In the genomic region with DNA sequence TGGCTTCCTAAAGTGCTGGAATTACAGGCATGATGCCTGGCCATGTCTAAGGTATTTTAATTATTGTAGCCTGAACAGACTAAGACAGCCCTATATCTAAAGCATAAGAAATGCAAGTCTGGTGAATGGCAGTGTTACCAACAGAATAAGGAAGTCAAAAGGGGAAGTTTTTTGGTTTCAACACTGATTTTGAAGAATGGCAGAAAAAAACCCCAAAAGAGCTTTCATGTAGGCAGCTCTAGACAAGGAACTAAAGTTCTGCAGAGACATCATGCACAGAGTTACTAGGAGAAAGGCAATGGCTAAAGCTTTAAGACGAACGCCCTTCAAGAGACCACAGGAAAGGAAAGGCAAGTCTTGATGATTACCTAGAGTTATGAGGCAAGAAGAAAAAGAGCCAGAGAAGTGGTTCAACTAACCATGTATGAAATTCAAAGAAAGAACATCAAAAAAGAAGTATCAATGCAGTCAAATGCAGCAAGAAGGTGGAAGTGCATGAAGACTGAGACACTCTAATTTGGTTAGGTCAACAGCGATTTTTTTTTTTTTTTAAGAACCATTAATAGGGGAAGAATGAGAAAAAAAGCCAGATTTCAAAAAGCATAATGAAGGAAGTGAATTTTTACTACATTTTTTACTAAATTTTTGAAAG, we compare ENCODE assay signal across 8 cellular contexts. TPM values are rescaled to one million over a fixed set of nuclear protein-coding genes. Genes with fewer than 3 reads are reported as not detected.
A peak's percentile ranks its signal among the peaks of the same experiment; 100 is the strongest.
DNase-seq lines count a peak whose midpoint lies in the region; ATAC-seq and TF ChIP-seq lines count a peak whose summit lies in the region.

No MANE protein-coding gene starts in this region.

- no peaks in the 10 kb centered on the region for H3K9me2 ChIP-seq in SK-N-SH

- H3K36me3 ChIP-seq in GM06990 (ENCODE audit: control insufficient read depth, insufficient read depth, low read length) (no peaks in the 10 kb centered on the region), testis (ENCODE audit: low read depth, missing control alignments) (no peaks in the 10 kb centered on the region), SK-N-SH (replicated peaks in 1 of 2; ENCODE audit: control insufficient read depth in 1 of 2, insufficient read depth in 2 of 2, low read length in 1 of 2) (no peaks in the 10 kb centered on the region)

- H2AFZ ChIP-seq in SK-N-SH (ENCODE audit: low read depth): no peak overlapping the region

- no peak overlapping the region for H3K9ac ChIP-seq in SK-N-SH

- H3K4me3 ChIP-seq in GM06990 (replicated peaks; ENCODE audit: low read depth, low read length) (no peak overlapping the region; the same call in 1 of the 2 replicates), testis (no peak overlapping the region), SK-N-SH (ENCODE audit: low read depth in 2 of 2, low read length in 1 of 2) (no peak overlapping the region)

- H3K9me3 ChIP-seq in testis (no peaks in the 10 kb centered on the region), SK-N-SH (no peaks in the 10 kb centered on the region)

- no peaks in the 10 kb centered on the region for H3K4me1 ChIP-seq in testis
- H3K4me1 ChIP-seq in SK-N-SH (ENCODE audit: control insufficient read depth in 1 of 2, insufficient read depth in 2 of 2, low read depth in 1 of 2, low read length in 1 of 2): peaks cover 0 to 16% of the 10 kb centered on the region in 2 experiments; a peak in 2 of 4 replicates

- no peak overlapping the region for H3K27ac ChIP-seq in testis
- no peak overlapping the region for H3K27ac ChIP-seq in SK-N-SH (ENCODE audit: low read depth in 2 of 2, low read length in 1 of 2)

- H3K79me2 ChIP-seq in SK-N-SH (ENCODE audit: insufficient read depth): no peaks in the 10 kb centered on the region

- no peak overlapping the region for H3K4me2 ChIP-seq in SK-N-SH

- CTCF ChIA-PET in SK-N-SH (lab: Yijun Ruan, JAX): interaction anchor here (1.4 kb wide), 1 partner anchor 164 kb away, joined by 3 read pairs; no protein-coding TSS in a partner anchor

- POLR2A ChIA-PET in SK-N-SH (lab: Yijun Ruan, JAX): no interaction called here

- no peaks in the 10 kb centered on the region for H4K20me1 ChIP-seq in SK-N-SH (ENCODE audit: insufficient read depth)

- DNase-seq in GM06990 (ENCODE audit: extremely low read depth, insufficient read length): peak; percentile 68
- peak; percentile 2 for DNase-seq in central memory CD4-positive, alpha-beta T cell
- no peak for DNase-seq in stimulated activated CD4-positive, alpha-beta T cell treated with anti-CD3 and anti-CD28 coated beads, Interleukin-1b, Interleukin-23, amount 100 ng/mL, for 48 hours
- no peak for DNase-seq in nucleus accumbens (lab: John Stamatoyannopoulos, UW)
- no peak for DNase-seq in testis
- no peak for DNase-seq in SK-N-SH

- no peak for TF ChIP-seq CTCF in GM06990 (IDR thresholded peaks at IDR 0.05; ENCODE audit: insufficient read depth, low read length, poor library complexity, severe bottlenecking)
- no peak for TF ChIP-seq CTCF in testis (IDR thresholded peaks at IDR 0.05)
- no peak for TF ChIP-seq CTCF in SK-N-SH (IDR thresholded peaks at IDR 0.05)

- ATAC-seq in GM21360 (IDR thresholded peaks at IDR 0.05; ENCODE audit: unreplicated experiment): peak; percentile 94
- ATAC-seq in HG03520 (IDR thresholded peaks at IDR 0.05; ENCODE audit: unreplicated experiment): peak; percentile 91

- no peak for TF ChIP-seq EP300 in SK-N-SH (IDR thresholded peaks at IDR 0.05; ENCODE audit: borderline replicate concordance in 1 of 2, low read depth in 1 of 2, low read length in 1 of 2)

- WGBS in testis, 2 donors: 90 to 92% methylated on average over 3 of the region's 3 CpGs
- 87% methylated on average over 3 of the region's 3 CpGs for WGBS in SK-N-SH (ENCODE audit: low lambda C conversion rate)

- no peak for TF ChIP-seq POLR2A in testis (IDR thresholded peaks at IDR 0.05)

- TF ChIP-seq RAD21 in SK-N-SH (IDR thresholded peaks at IDR 0.05; ENCODE audit: low read length): no peak

- intact Hi-C loops in testis (cut with DNase I; ENCODE audit: low total_unique reads): no loop called here

- no peaks in the 10 kb centered on the region for H3F3A ChIP-seq in SK-N-SH (replicated peaks; ENCODE audit: insufficient read depth)

- H3K27me3 ChIP-seq in GM06990 (replicated peaks; ENCODE audit: control insufficient read depth, insufficient read depth, low read length) (no peaks in the 10 kb centered on the region), testis (no peaks in the 10 kb centered on the region), SK-N-SH (ENCODE audit: insufficient read depth) (no peaks in the 10 kb centered on the region)

TF ChIP-seq in SK-N-SH, 30 proteins besides CTCF, POLR2A, EP300 and RAD21 (continues in another document):
- TF ChIP-seq CHD2 (IDR thresholded peaks at IDR 0.05; ENCODE audit: low read length, partially characterized antibody) (no peak), NRF1 (IDR thresholded peaks at IDR 0.05; ENCODE audit: low read depth, low read length) (no peak), TAF1 (IDR thresholded peaks at IDR 0.05; ENCODE audit: borderline replicate concordance, low read depth, low read length) (no peak), TCF12 (IDR thresholded peaks at IDR 0.05) (no peak), FOXJ3 (CRISPR knock-in tag; IDR thresholded peaks at IDR 0.05) (no peak), YY1 (IDR thresholded peaks at IDR 0.05; ENCODE audit: low read depth) (no peak), NFIC (IDR thresholded peaks at IDR 0.05; ENCODE audit: borderline replicate concordance) (no peak), MEF2A (IDR thresholded peaks at IDR 0.05; ENCODE audit: borderline replicate concordance, low read depth) (no peak), RCOR1 (IDR thresholded peaks at IDR 0.05; ENCODE audit: low read length) (no peak), RFX5 (IDR thresholded peaks at IDR 0.05; ENCODE audit: low read length) (no peak), GABPA (IDR thresholded peaks at IDR 0.05; ENCODE audit: low read depth) (no peak)
- TF ChIP-seq, protein P1, sequence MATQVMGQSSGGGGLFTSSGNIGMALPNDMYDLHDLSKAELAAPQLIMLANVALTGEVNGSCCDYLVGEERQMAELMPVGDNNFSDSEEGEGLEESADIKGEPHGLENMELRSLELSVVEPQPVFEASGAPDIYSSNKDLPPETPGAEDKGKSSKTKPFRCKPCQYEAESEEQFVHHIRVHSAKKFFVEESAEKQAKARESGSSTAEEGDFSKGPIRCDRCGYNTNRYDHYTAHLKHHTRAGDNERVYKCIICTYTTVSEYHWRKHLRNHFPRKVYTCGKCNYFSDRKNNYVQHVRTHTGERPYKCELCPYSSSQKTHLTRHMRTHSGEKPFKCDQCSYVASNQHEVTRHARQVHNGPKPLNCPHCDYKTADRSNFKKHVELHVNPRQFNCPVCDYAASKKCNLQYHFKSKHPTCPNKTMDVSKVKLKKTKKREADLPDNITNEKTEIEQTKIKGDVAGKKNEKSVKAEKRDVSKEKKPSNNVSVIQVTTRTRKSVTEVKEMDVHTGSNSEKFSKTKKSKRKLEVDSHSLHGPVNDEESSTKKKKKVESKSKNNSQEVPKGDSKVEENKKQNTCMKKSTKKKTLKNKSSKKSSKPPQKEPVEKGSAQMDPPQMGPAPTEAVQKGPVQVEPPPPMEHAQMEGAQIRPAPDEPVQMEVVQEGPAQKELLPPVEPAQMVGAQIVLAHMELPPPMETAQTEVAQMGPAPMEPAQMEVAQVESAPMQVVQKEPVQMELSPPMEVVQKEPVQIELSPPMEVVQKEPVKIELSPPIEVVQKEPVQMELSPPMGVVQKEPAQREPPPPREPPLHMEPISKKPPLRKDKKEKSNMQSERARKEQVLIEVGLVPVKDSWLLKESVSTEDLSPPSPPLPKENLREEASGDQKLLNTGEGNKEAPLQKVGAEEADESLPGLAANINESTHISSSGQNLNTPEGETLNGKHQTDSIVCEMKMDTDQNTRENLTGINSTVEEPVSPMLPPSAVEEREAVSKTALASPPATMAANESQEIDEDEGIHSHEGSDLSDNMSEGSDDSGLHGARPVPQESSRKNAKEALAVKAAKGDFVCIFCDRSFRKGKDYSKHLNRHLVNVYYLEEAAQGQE (IDR thresholded peaks at IDR 0.05; ENCODE audit: low read depth, low read length): no peak
- TF ChIP-seq, protein P2, sequence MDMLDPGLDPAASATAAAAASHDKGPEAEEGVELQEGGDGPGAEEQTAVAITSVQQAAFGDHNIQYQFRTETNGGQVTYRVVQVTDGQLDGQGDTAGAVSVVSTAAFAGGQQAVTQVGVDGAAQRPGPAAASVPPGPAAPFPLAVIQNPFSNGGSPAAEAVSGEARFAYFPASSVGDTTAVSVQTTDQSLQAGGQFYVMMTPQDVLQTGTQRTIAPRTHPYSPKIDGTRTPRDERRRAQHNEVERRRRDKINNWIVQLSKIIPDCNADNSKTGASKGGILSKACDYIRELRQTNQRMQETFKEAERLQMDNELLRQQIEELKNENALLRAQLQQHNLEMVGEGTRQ (IDR thresholded peaks at IDR 0.05; ENCODE audit: borderline replicate concordance, low read depth, low read length): no peak
- TF ChIP-seq, protein P3, sequence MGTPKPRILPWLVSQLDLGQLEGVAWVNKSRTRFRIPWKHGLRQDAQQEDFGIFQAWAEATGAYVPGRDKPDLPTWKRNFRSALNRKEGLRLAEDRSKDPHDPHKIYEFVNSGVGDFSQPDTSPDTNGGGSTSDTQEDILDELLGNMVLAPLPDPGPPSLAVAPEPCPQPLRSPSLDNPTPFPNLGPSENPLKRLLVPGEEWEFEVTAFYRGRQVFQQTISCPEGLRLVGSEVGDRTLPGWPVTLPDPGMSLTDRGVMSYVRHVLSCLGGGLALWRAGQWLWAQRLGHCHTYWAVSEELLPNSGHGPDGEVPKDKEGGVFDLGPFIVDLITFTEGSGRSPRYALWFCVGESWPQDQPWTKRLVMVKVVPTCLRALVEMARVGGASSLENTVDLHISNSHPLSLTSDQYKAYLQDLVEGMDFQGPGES (IDR thresholded peaks at IDR 0.05; ENCODE audit: low read depth, low read length): no peak
- TF ChIP-seq, protein P4, sequence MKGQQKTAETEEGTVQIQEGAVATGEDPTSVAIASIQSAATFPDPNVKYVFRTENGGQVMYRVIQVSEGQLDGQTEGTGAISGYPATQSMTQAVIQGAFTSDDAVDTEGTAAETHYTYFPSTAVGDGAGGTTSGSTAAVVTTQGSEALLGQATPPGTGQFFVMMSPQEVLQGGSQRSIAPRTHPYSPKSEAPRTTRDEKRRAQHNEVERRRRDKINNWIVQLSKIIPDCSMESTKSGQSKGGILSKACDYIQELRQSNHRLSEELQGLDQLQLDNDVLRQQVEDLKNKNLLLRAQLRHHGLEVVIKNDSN (IDR thresholded peaks at IDR 0.05; ENCODE audit: borderline replicate concordance, low read depth): no peak
- TF ChIP-seq, protein P5, sequence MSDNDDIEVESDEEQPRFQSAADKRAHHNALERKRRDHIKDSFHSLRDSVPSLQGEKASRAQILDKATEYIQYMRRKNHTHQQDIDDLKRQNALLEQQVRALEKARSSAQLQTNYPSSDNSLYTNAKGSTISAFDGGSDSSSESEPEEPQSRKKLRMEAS (IDR thresholded peaks at IDR 0.05; ENCODE audit: low read depth): no peak

RNA-seq across cellular contexts. Expression of a gene that starts 50.8 kb away (rescaled TPM):
- 10 to 100 TPM in 1 of 2 donors, 1 to 10 TPM in 1; 9.4 to 11.0 TPM for total RNA-seq in testis
- polyA plus RNA-seq in testis (ENCODE audit: insufficient read depth, low read depth, low replicate concordance) (6.4 TPM), SK-N-SH (2012; rRNA removed) (0.67 and 0.78 TPM in 2 replicates)
- polyA plus RNA-seq in SK-N-SH (2012; cell fraction: cytosol; rRNA removed): 0.98 TPM in 2 replicates
- polyA plus RNA-seq in SK-N-SH (2012; cell fraction: nucleus; rRNA removed): 0.65 and 0.75 TPM in 2 replicates

Comparison
In these comparisons a context has a peak if more than half of its experiments do, and no peak if none do; other contexts are left out.
1. DNase-seq: peak in GM06990 (single experiment) and central memory CD4-positive, alpha-beta T cell (single experiment); none in stimulated activated CD4-positive, alpha-beta T cell treated with anti-CD3 and anti-CD28 coated beads, Interleukin-1b, Interleukin-23, amount 100 ng/mL, for 48 hours (single experiment), nucleus accumbens (0 of 56), testis (single experiment) and SK-N-SH (single experiment).